Comparison of ENCODE assay signal across 8 cellular contexts in the genomic region with DNA sequence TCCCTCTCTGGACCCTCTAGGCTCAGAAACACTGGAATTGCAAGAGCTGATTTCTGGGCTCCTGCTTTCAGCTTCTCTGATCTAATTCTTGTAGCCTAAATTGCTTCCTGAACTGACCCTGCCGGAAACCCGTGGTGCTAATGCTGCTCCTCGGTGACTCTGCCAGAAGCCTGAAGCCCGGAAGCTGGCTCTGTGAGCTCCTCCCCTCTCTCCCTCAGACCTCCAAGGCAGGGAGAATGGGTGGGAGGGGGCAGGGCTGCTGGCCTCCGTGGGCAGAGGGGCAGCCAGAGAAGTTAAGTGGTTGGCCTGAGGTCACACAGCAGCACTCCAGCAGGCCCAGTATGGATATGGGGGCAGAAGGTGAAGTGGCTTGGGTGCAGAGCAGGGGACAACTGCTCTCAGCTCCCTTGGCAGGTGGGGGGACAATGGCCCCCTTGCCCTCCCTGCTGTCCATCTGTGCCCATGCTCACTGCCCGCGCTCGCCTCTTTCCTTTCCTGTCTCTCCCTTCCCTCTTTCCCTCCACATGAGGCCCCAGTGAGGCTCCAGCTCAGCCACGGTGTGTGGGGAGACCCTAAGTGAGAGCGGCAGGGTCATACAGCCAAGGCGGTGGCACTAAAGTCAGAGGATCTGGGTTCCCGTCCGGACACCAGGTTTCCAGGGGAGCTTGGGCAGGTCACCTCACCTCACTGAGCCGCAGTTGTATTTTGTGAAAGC. TPM values are rescaled to one million over a fixed set of nuclear protein-coding genes. Genes with fewer than 3 reads are reported as not detected.
DNase-seq lines count a peak whose midpoint lies in the region; ATAC-seq, FAIRE-seq and TF ChIP-seq lines count a peak whose summit lies in the region.

No MANE protein-coding gene starts in this region.

- no peak overlapping the region for H3K4me3 ChIP-seq in BE2C (ENCODE audit: low read depth, low read length)
- no peak overlapping the region for H3K4me3 ChIP-seq in H1 (ENCODE audit: extremely low read depth in 1 of 4, insufficient read depth in 2 of 4, low read depth in 3 of 4, low read length in 4 of 4)
- H3K4me3 ChIP-seq in pancreas, result no peak overlapping the region

- no peaks in the 10 kb centered on the region for H3K27me3 Mint-ChIP-seq in WTC11 (ENCODE audit: low read depth)

- ATAC-seq in WTC11 (no peak), pancreas (peak in 3 of 4 donors; percentile 32 to 55 (median 42)), HG03095 (IDR thresholded peaks at IDR 0.05; ENCODE audit: unreplicated experiment) (no peak), HG03442 (IDR thresholded peaks at IDR 0.05; ENCODE audit: unreplicated experiment) (no peak)

- H4K8ac ChIP-seq in H1 (ENCODE audit: extremely low read depth, insufficient read depth, low read length), result peak overlapping the region; percentile 53; the same call in 1 of the 2 replicates

- H3K4me1 Mint-ChIP-seq in WTC11, result peaks cover 6% of the 10 kb centered on the region; the same call in 1 of the 2 replicates

- no peak for TF ChIP-seq RAD21 in H1 (IDR thresholded peaks at IDR 0.05 in 1 of 2, conservative IDR thresholded peaks at IDR 0.05 in 1 of 2; ENCODE audit: low read depth in 2 of 2, low read length in 2 of 2)

- no peak overlapping the region for H3K4ac ChIP-seq in H1 (replicated peaks; ENCODE audit: insufficient read length, low read depth, low read length)

- no peaks in the 10 kb centered on the region for H3K23me2 ChIP-seq in H1 (ENCODE audit: low read depth, low read length)

- POLR2A ChIA-PET in WTC11 (lab: Charles Lee) (no interaction called here), H1 (lab: Charles Lee; ENCODE audit: partially characterized antibody) (interaction anchor here (1.4 to 2.5 kb wide), 2 partner anchors 8 to 9 kb away, joined by 4 to 7 read pairs; no protein-coding TSS in a partner anchor)

- peak overlapping the region in 1 of 4 experiments; percentile 37; a peak in 1 of 7 replicates for H3K9ac ChIP-seq in H1 (replicated peaks in 1 of 4; ENCODE audit: extremely low read depth in 1 of 4, low read depth in 3 of 4, low read length in 3 of 4)

- no peak overlapping the region for H2BK12ac ChIP-seq in H1 (ENCODE audit: low read depth, low read length)

- H3K9me3 Mint-ChIP-seq in WTC11, result peaks cover 20% of the 10 kb centered on the region

- no peak for TF ChIP-seq EP300 in H1 (IDR thresholded peaks at IDR 0.05; ENCODE audit: borderline replicate concordance in 1 of 2, low read depth in 2 of 2, low read length in 2 of 2)

- H4K91ac ChIP-seq in H1 (replicated peaks; ENCODE audit: insufficient read length, low read length), result no peak overlapping the region

- no peak overlapping the region for H2BK20ac ChIP-seq in H1 (ENCODE audit: low read length)

- peaks cover 0 to 5% of the 10 kb centered on the region in 2 experiments for H4K20me1 ChIP-seq in H1 (replicated peaks in 1 of 2; ENCODE audit: control insufficient read depth in 1 of 2, insufficient read depth in 2 of 2, low read length in 2 of 2)

- 89% methylated on average over 14 of the region's 14 CpGs; no CpG with 5 or more reads in 1 of the 2 experiments for WGBS in H1 (ENCODE audit: extremely low coverage in 1 of 2, insufficient coverage in 1 of 2, insufficient read length in 1 of 2, insufficient replicate concordance in 2 of 2, low coverage in 1 of 2, low lambda C conversion rate in 2 of 2, missing lambda C conversion rate in 1 of 2), 2 experiments
- WGBS in pancreas, 2 donors, result 84 to 87% methylated on average over 14 of the region's 14 CpGs

- H3K18ac ChIP-seq in H1 (ENCODE audit: extremely low read depth, low read length), result no peak overlapping the region

- intact Hi-C loops in pancreas (cut with DNase I), result no loop called here

- no peak overlapping the region for H4K5ac ChIP-seq in H1 (ENCODE audit: insufficient read length, low read depth, low read length)

- H3K27ac ChIP-seq in H1 (ENCODE audit: low read depth, low read length), result no peak overlapping the region
- peak overlapping the region in 1 of 4 donors; percentile 42 for H3K27ac ChIP-seq in pancreas

- H3K36me3 ChIP-seq in BE2C, result no peaks in the 10 kb centered on the region
- no peaks in the 10 kb centered on the region for H3K36me3 ChIP-seq in H1 (ENCODE audit: control insufficient read depth in 2 of 4, insufficient read depth in 4 of 4, low read length in 3 of 4)
- H3K36me3 ChIP-seq in pancreas, result no peaks in the 10 kb centered on the region

- H3K79me2 ChIP-seq in H1 (ENCODE audit: control insufficient read depth in 1 of 2, insufficient read depth in 2 of 2, low read length in 2 of 2), result no peaks in the 10 kb centered on the region

- no peak overlapping the region; the same call in 1 of the 2 replicates for H3K27ac Mint-ChIP-seq in WTC11

- TF ChIP-seq POLR2A in H1 (IDR thresholded peaks at IDR 0.05; ENCODE audit: control extremely low read depth in 1 of 2, low read depth in 2 of 2, low read length in 2 of 2), result no peak

- no peaks in the 10 kb centered on the region; the same call in 1 of the 2 replicates for H3K79me1 ChIP-seq in H1 (ENCODE audit: low read depth, low read length)

- no peak overlapping the region for H3K4me3 Mint-ChIP-seq in WTC11

- H2BK120ac ChIP-seq in H1 (replicated peaks; ENCODE audit: low read depth, low read length), result no peak overlapping the region

- no peak overlapping the region for H2BK15ac ChIP-seq in H1 (ENCODE audit: low read length)

- FAIRE-seq in H1 (lab: Jason Lieb, UNC) (no peak), pancreas (lab: Jason Lieb, UNC) (no peak)

- H2AFZ ChIP-seq in H1 (ENCODE audit: low read length), result no peak overlapping the region

- H3K4me1 ChIP-seq in BE2C (peaks cover 14% of the 10 kb centered on the region), H1 (replicated peaks in 1 of 4; ENCODE audit: control insufficient read depth in 3 of 4, insufficient read depth in 4 of 4, low read length in 3 of 4) (peaks cover 0 to 2% (median 0%) of the 10 kb centered on the region in 4 experiments; a peak in 2 of 7 replicates), pancreas (peaks cover 0 to 24% (median 18%) of the 10 kb centered on the region in 3 donors)

- H3K4me2 ChIP-seq in H1 (ENCODE audit: insufficient read depth in 1 of 2, low read depth in 2 of 2, low read length in 2 of 2), result no peak overlapping the region

- no peak overlapping the region for H3K14ac ChIP-seq in H1 (ENCODE audit: insufficient read length)

- H3K23ac ChIP-seq in H1 (ENCODE audit: insufficient read length), result no peak overlapping the region

- H3K36me3 Mint-ChIP-seq in WTC11, result no peaks in the 10 kb centered on the region; the same call in 1 of the 2 replicates

- H3K9me3 ChIP-seq in BE2C (no peaks in the 10 kb centered on the region), H1 (ENCODE audit: insufficient read depth in 2 of 2, low read depth in 1 of 2, low read length in 1 of 2) (no peaks in the 10 kb centered on the region), pancreas (no peaks in the 10 kb centered on the region)

- no peak overlapping the region for H3K56ac ChIP-seq in H1 (replicated peaks; ENCODE audit: insufficient read length, low read depth, low read length)

- H2AK5ac ChIP-seq in H1 (ENCODE audit: low read depth, low read length), result no peak overlapping the region

- peak; percentile 71 for DNase-seq in BE2C
- DNase-seq in WTC11 (ENCODE audit: low spot score), result peak; percentile 10
- no peak for DNase-seq in H1 (ENCODE audit: low read depth in 1 of 2, low spot score in 2 of 2)
- DNase-seq in pancreas, result peak in 4 of 6 donors; percentile 9 to 46 (median 30)
- DNase-seq in hippocampal formation (lab: John Stamatoyannopoulos, UW), result no peak
- DNase-seq in globus pallidus (ENCODE audit: low spot score), result no peak

- peak overlapping the region; percentile 16; the same call in 1 of the 2 replicates for H2BK5ac ChIP-seq in H1 (ENCODE audit: low read depth, low read length)

- no peaks in the 10 kb centered on the region for H3K27me3 ChIP-seq in BE2C
- no peaks in the 10 kb centered on the region for H3K27me3 ChIP-seq in H1 (replicated peaks in 1 of 4; ENCODE audit: control insufficient read depth in 3 of 4, extremely low read depth in 1 of 4, insufficient read depth in 3 of 4, low read length in 3 of 4)
- H3K27me3 ChIP-seq in pancreas, result no peaks in the 10 kb centered on the region

- no peak for TF ChIP-seq CTCF in BE2C (IDR thresholded peaks at IDR 0.05; ENCODE audit: low read depth, low read length)
- TF ChIP-seq CTCF in WTC11 (IDR thresholded peaks at IDR 0.05), result no peak
- TF ChIP-seq CTCF in H1 (IDR thresholded peaks at IDR 0.05; ENCODE audit: control extremely low read depth in 1 of 3, insufficient read depth in 1 of 3, low read depth in 1 of 3, low read length in 3 of 3), result no peak
- TF ChIP-seq CTCF in pancreas (IDR thresholded peaks at IDR 0.05), result no peak

- CTCF ChIA-PET in WTC11 (lab: Charles Lee), result interaction anchor here (1.0 to 2.2 kb wide), 9 partner anchors 9 to 349 kb away, joined by 3 to 48 read pairs (median 5); a partner anchor contains a TSS
- CTCF ChIA-PET in H1 (lab: Charles Lee; ENCODE audit: partially characterized antibody), result interaction anchor here (0.7 to 8.4 kb wide), 12 partner anchors 10 to 361 kb away, joined by 3 to 95 read pairs (median 5); a partner anchor contains a TSS

RNA-seq across cellular contexts. Expression of a gene that starts 16.2 kb away (rescaled TPM):
- polyA plus RNA-seq in BE2C (2012; ENCODE audit: insufficient read depth, insufficient read length, low read depth), result 13.2 TPM
- 24.0 to 27.4 TPM (median 24.3 TPM) in 3 replicates for total RNA-seq in WTC11 (2021)
- 22.4 and 22.6 TPM in 2 replicates for total RNA-seq in H1 (2021; fragmentation: NEBNext Ultra II Directional; extraction: Animal tissue kit (Norgen Biotek cat#: 25700))
- polyA plus RNA-seq in H1 (2011; rRNA removed), result 21.5 and 26.9 TPM in 2 replicates
- 15.4 TPM for polyA plus RNA-seq in H1 (2011; cell fraction: cytosol; rRNA removed)
- polyA plus RNA-seq in H1 (2011; cell fraction: nucleus; rRNA removed), result 32.7 TPM
- 10.3 to 18.4 TPM (median 16.8 TPM) in 4 replicates for polyA plus RNA-seq in H1 (2012, experiment 1 of 2)
- polyA plus RNA-seq in H1 (2012, experiment 2 of 2), result 14.6 TPM
- 16.3 TPM for polyA plus RNA-seq in H1 (2013, experiment 1 of 2)
- 16.6 TPM for polyA plus RNA-seq in H1 (2013, experiment 2 of 2)
- 15.2 and 16.7 TPM in 2 replicates for polyA minus RNA-seq in H1 (2011; rRNA and poly(A)+ RNA removed)
- polyA minus RNA-seq in H1 (2011; cell fraction: cytosol; rRNA and poly(A)+ RNA removed), result 10.2 TPM
- polyA minus RNA-seq in H1 (2011; cell fraction: nucleus; rRNA and poly(A)+ RNA removed), result 11.1 TPM
- total RNA-seq in pancreas, result 10 to 100 TPM in 2 of 6 donors, 1 to 10 TPM in 4; 3.3 to 11.0 (median 7.3) TPM
- 1 to 10 TPM; 3.7 to 4.0 TPM for polyA plus RNA-seq in pancreas

RNA-seq across cellular contexts. Expression of a gene that starts 19.6 kb away (rescaled TPM):
- 0.94 TPM for polyA plus RNA-seq in BE2C (2012; ENCODE audit: insufficient read depth, insufficient read length, low read depth)
- total RNA-seq in WTC11 (2021) (1.4 TPM in 1 of 3 replicates, not detected in the others), pancreas (under 1 TPM in 2 of 6 donors, not detected in 4; 0.69 to 0.78 TPM)
- 0.75 TPM in 1 of 2 replicates, not detected in the other for total RNA-seq in H1 (2021; fragmentation: NEBNext Ultra II Directional; extraction: Animal tissue kit (Norgen Biotek cat#: 25700))
- polyA plus RNA-seq in H1 (2011; rRNA removed) (not detected in 2 replicates), pancreas (under 1 TPM in 1 of 2 donors, not detected in 1; 0.61 TPM)
- not detected for polyA plus RNA-seq in H1 (2011; cell fraction: cytosol; rRNA removed)
- 1.3 TPM for polyA plus RNA-seq in H1 (2011; cell fraction: nucleus; rRNA removed)
- polyA plus RNA-seq in H1 (2012, experiment 1 of 2), result not detected in 4 replicates
- not detected for polyA plus RNA-seq in H1 (2012, experiment 2 of 2)
- polyA plus RNA-seq in H1 (2013, experiment 1 of 2), result not detected
- not detected for polyA plus RNA-seq in H1 (2013, experiment 2 of 2)
- 1.0 TPM in 1 of 2 replicates, not detected in the other for polyA minus RNA-seq in H1 (2011; rRNA and poly(A)+ RNA removed)
- not detected for polyA minus RNA-seq in H1 (2011; cell fraction: cytosol; rRNA and poly(A)+ RNA removed)
- 2.4 TPM for polyA minus RNA-seq in H1 (2011; cell fraction: nucleus; rRNA and poly(A)+ RNA removed)

RNA-seq across cellular contexts. Expression of a gene that starts 45.1 kb away (rescaled TPM):
- 0.36 TPM for polyA plus RNA-seq in BE2C (2012; ENCODE audit: insufficient read depth, insufficient read length, low read depth)
- total RNA-seq in WTC11 (2021) (2.1 to 2.5 TPM (median 2.3 TPM) in 3 replicates), pancreas (1 to 10 TPM; 3.8 to 9.7 (median 7.0) TPM)
- total RNA-seq in H1 (2021; fragmentation: NEBNext Ultra II Directional; extraction: Animal tissue kit (Norgen Biotek cat#: 25700)), result 1.9 and 2.4 TPM in 2 replicates
- polyA plus RNA-seq in H1 (2011; rRNA removed) (1.5 and 1.9 TPM in 2 replicates), pancreas (10 to 100 TPM in 1 of 2 donors, 1 to 10 TPM in 1; 6.8 to 13.3 TPM)
- polyA plus RNA-seq in H1 (2011; cell fraction: cytosol; rRNA removed), result 1.5 TPM
- 10.0 TPM for polyA plus RNA-seq in H1 (2011; cell fraction: nucleus; rRNA removed)
- 1.7 to 2.5 TPM (median 2.0 TPM) in 4 replicates for polyA plus RNA-seq in H1 (2012, experiment 1 of 2)
- polyA plus RNA-seq in H1 (2012, experiment 2 of 2), result 1.2 TPM
- 1.5 TPM for polyA plus RNA-seq in H1 (2013, experiment 1 of 2)
- polyA plus RNA-seq in H1 (2013, experiment 2 of 2), result 1.3 TPM
- polyA minus RNA-seq in H1 (2011; rRNA and poly(A)+ RNA removed), result 1.0 TPM in 2 replicates
- 1.1 TPM for polyA minus RNA-seq in H1 (2011; cell fraction: cytosol; rRNA and poly(A)+ RNA removed)
- 2.4 TPM for polyA minus RNA-seq in H1 (2011; cell fraction: nucleus; rRNA and poly(A)+ RNA removed)

RNA-seq across cellular contexts. Expression of a gene that starts 48.8 kb away (rescaled TPM):
- not detected for polyA plus RNA-seq in BE2C (2012; ENCODE audit: insufficient read depth, insufficient read length, low read depth)
- 0.07 to 0.14 TPM in 2 of 3 replicates, not detected in the other for total RNA-seq in WTC11 (2021)
- not detected in 2 replicates for total RNA-seq in H1 (2021; fragmentation: NEBNext Ultra II Directional; extraction: Animal tissue kit (Norgen Biotek cat#: 25700))
- 0.02 TPM in 1 of 2 replicates, not detected in the other for polyA plus RNA-seq in H1 (2011; rRNA removed)
- polyA plus RNA-seq in H1 (2011; cell fraction: cytosol; rRNA removed), result not detected
- polyA plus RNA-seq in H1 (2011; cell fraction: nucleus; rRNA removed), result not detected
- not detected in 4 replicates for polyA plus RNA-seq in H1 (2012, experiment 1 of 2)
- not detected for polyA plus RNA-seq in H1 (2012, experiment 2 of 2)
- not detected for polyA plus RNA-seq in H1 (2013, experiment 1 of 2)
- not detected for polyA plus RNA-seq in H1 (2013, experiment 2 of 2)
- polyA minus RNA-seq in H1 (2011; rRNA and poly(A)+ RNA removed), result 0.06 TPM in 1 of 2 replicates, not detected in the other
- polyA minus RNA-seq in H1 (2011; cell fraction: cytosol; rRNA and poly(A)+ RNA removed), result not detected
- not detected for polyA minus RNA-seq in H1 (2011; cell fraction: nucleus; rRNA and poly(A)+ RNA removed)
- total RNA-seq in pancreas, result under 1 TPM in 1 of 6 donors, not detected in 5; 0.85 TPM
- polyA plus RNA-seq in pancreas, result not detected

Comparison
In these comparisons a context has a peak if more than half of its experiments do, and no peak if none do; other contexts are left out.
1. DNase-seq: peak in BE2C (single experiment), WTC11 (single experiment) and pancreas (4 of 6); none in H1 (0 of 2), hippocampal formation (0 of 2) and globus pallidus (single experiment).
2. ATAC-seq: peak in pancreas (3 of 4); none in WTC11 (single experiment), HG03095 (single experiment) and HG03442 (single experiment).